In genomic region chr13:59906413-59907027, GRCh38 we compare ENCODE assay signal across 8 cellular contexts.
A peak's percentile ranks its signal among the peaks of the same experiment; 100 is the strongest.
DNase-seq lines count a peak whose midpoint lies in the region; ATAC-seq and TF ChIP-seq lines count a peak whose summit lies in the region.

No MANE protein-coding gene starts in this region.

- H3K9me3 ChIP-seq in heart right ventricle (no peaks in the 10 kb centered on the region), esophagus muscularis mucosa (no peaks in the 10 kb centered on the region)

- 48 to 61% methylated on average over 6 of the region's 6 CpGs for WGBS in heart right ventricle, 2 donors
- WGBS in esophagus muscularis mucosa, result 51% methylated on average over 6 of the region's 6 CpGs

- H3K36me3 ChIP-seq in heart right ventricle (no peaks in the 10 kb centered on the region), esophagus muscularis mucosa (no peaks in the 10 kb centered on the region)

- DNase-seq in heart right ventricle (no peak), Right ventricle myocardium inferior (ENCODE audit: missing footprints) (no peak), NCI-H82 (lab: John Stamatoyannopoulos, UW) (peak; percentile 54), esophagus muscularis mucosa (ENCODE audit: extremely low spot score) (no peak), pulmonary artery endothelial cell (ENCODE audit: low read depth, low spot score) (peak; percentile 8), NCI-H446 treated with DMSO at 0.1 percent for 48 hours (lab: John Stamatoyannopoulos, UW) (no peak)
- DNase-seq in activated naive CD4-positive, alpha-beta T cell treated with anti-CD3 and anti-CD28 coated beads, Interleukin-2, amount 50 U/mL, for 16 hours, result no peak

- TF ChIP-seq POLR2A in esophagus muscularis mucosa (IDR thresholded peaks at IDR 0.05; ENCODE audit: low read depth), result no peak

- H3K4me1 ChIP-seq in heart right ventricle (no peaks in the 10 kb centered on the region), esophagus muscularis mucosa (no peaks in the 10 kb centered on the region)

- H3K27ac ChIP-seq in heart right ventricle (no peak overlapping the region), esophagus muscularis mucosa (replicated peaks in 1 of 4) (no peak overlapping the region)

- TF ChIP-seq CTCF in heart right ventricle (IDR thresholded peaks at IDR 0.05), result peak in 7 of 9 donors; percentile 40 to 70 (median 60)
- peak; percentile 48 to 61 (median 57) for TF ChIP-seq CTCF in esophagus muscularis mucosa (IDR thresholded peaks at IDR 0.05)

- H3K27me3 ChIP-seq in heart right ventricle (no peaks in the 10 kb centered on the region), esophagus muscularis mucosa (no peaks in the 10 kb centered on the region)

- intact Hi-C loops in heart right ventricle (cut with DNase I), result loop anchor here in 5 of 10 donors (5.0 to 10.0 kb wide), 3 partner anchors 222 to 514 kb away; no protein-coding TSS in a partner anchor
- intact Hi-C loops in Right ventricle myocardium inferior (cut with DNase I), result no loop called here
- intact Hi-C loops in esophagus muscularis mucosa (cut with DNase I), result loop anchor here (5.0 kb wide), 2 partner anchors 219 to 514 kb away; no protein-coding TSS in a partner anchor

- H3K4me3 ChIP-seq in heart right ventricle (no peak overlapping the region), esophagus muscularis mucosa (no peak overlapping the region)

- no peak for TF ChIP-seq EP300 in esophagus muscularis mucosa (IDR thresholded peaks at IDR 0.05)

- ATAC-seq in heart right ventricle (no peak), Right ventricle myocardium inferior (no peak), GM18498 (IDR thresholded peaks at IDR 0.05; ENCODE audit: unreplicated experiment) (no peak)

Comparison
In these comparisons a context has a peak if more than half of its experiments do, and no peak if none do; other contexts are left out.
1. DNase-seq: peak in NCI-H82 (single experiment) and pulmonary artery endothelial cell (single experiment); none in heart right ventricle (0 of 2), Right ventricle myocardium inferior (single experiment), esophagus muscularis mucosa (single experiment), NCI-H446 treated with DMSO at 0.1 percent for 48 hours (single experiment) and activated naive CD4-positive, alpha-beta T cell treated with anti-CD3 and anti-CD28 coated beads, Interleukin-2, amount 50 U/mL, for 16 hours (single experiment).